12 cellular contexts compared by ENCODE assay signal in the genomic region with DNA sequence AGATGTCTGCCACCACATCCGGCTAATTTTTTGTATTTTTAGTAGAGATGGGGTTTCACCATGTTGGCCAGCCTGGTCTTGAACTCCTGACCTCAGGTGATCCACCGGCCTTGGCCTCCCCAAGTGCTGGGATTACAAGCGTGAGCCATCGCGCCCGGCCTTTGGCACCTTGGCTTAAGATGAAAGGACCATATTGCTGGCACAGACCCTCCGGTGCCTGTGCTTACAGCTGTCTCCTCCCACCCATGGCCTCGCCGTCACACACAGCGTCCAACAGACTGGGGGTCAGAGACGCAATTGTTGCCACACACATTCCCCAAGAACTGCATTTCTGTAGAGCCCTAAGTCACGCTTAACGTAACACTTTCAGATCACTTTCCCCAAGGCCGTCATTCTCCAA. TPM values are rescaled to one million over a fixed set of nuclear protein-coding genes. Genes with fewer than 3 reads are reported as not detected.
"Had no signal": no experiment of that assay in that cellular context is flagged by ENCODE, and none has a peak within 500 bp of the region (broad histone marks: within the 10 kb centered on the region; RNA-seq: fewer than 3 reads in every experiment).

No MANE protein-coding gene starts in this region.

RNA-seq across cellular contexts. Expression of gene DRD1, which starts 2.4 kb away (rescaled TPM):
- total RNA-seq: naive thymus-derived CD4-positive, alpha-beta T cell; naive thymus-derived CD8-positive, alpha-beta T cell; natural killer cell; natural killer cell treated with Interleukin-12 subunit alpha and Interleukin-12 subunit beta and Interleukin-15 and Interleukin-18, amount 100 ng/mL, for 72 hours; osteocyte; progenitor cell of endocrine pancreas; pulmonary artery endothelial cell; renal cortical epithelial cell; right atrium auricular region; right cardiac atrium; sigmoid colon; skeletal muscle tissue had no signal
- polyA plus RNA-seq: naive thymus-derived CD4-positive, alpha-beta T cell; naive thymus-derived CD8-positive, alpha-beta T cell; right cardiac atrium had no signal
